18 cellular contexts compared by ENCODE assay signal in the genomic region with DNA sequence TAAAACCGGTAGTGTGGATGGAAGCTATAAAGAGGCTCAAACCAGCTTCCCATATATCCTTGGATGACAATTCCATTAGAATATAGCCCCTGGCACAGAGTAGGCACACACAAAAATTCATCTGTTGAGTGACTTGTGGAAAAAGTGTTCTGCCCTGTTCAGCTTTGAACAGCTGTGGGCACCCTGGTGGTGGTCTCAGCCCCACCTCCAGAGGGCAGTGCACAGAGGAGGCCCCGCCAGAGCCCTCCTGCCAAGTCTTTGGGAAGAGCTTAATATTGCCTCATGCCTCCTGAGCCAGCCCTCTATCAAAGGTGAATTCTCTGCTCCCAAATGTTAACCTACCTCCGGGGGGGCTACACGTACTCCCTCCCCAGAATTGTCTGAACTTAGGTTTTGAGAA. TPM values are rescaled to one million over a fixed set of nuclear protein-coding genes. Genes with fewer than 3 reads are reported as not detected.
A peak's percentile ranks its signal among the peaks of the same experiment; 100 is the strongest.
DNase-seq lines count a peak whose midpoint lies in the region; ATAC-seq, FAIRE-seq and TF ChIP-seq lines count a peak whose summit lies in the region.
"Had no signal": no experiment of that assay in that cellular context is flagged by ENCODE, and none has a peak within 500 bp of the region (broad histone marks: within the 10 kb centered on the region; RNA-seq: fewer than 3 reads in every experiment).

No MANE protein-coding gene starts in this region.

- no peak overlapping the region for H3K9ac ChIP-seq in GM12878 (ENCODE audit: control insufficient read depth, insufficient read depth, low read length)
- no peak overlapping the region for H3K9ac ChIP-seq in HepG2 (ENCODE audit: insufficient read depth, low read depth, low read length)

- no peak overlapping the region for H3K4me3 Mint-ChIP-seq in Caco-2 (ENCODE audit: unreplicated experiment)

- 78% methylated on average over 4 of the region's 4 CpGs for WGBS in GM12878 (ENCODE audit: insufficient coverage, insufficient replicate concordance, low lambda C conversion rate, missing lambda C conversion rate)
- 97% methylated on average over 4 of the region's 4 CpGs for WGBS in HepG2 (ENCODE audit: low lambda C conversion rate)

- no peak overlapping the region for H3K27ac Mint-ChIP-seq in Caco-2 (ENCODE audit: unreplicated experiment)

- in situ Hi-C loops in GM12878 (cut with MboI) (no loop called here), HepG2 (cut with HindIII; ENCODE audit: extremely low pct_ligation_motif_present, low pct_unique_long_range_greater_than_20kb) (no loop called here)

- no peaks in the 10 kb centered on the region for H3K27me3 Mint-ChIP-seq in Caco-2 (ENCODE audit: insufficient read depth, unreplicated experiment)

- intact Hi-C loops in GM12878 (cut with micrococcal nuclease; ENCODE audit: unreplicated experiment), result no loop called here
- intact Hi-C loops in HepG2 (cut with micrococcal nuclease; ENCODE audit: unreplicated experiment), result loop anchor here (2.0 kb wide), 1 partner anchor 29 kb away; no protein-coding TSS in a partner anchor
- intact Hi-C loops in Caco-2 (cut with micrococcal nuclease; ENCODE audit: unreplicated experiment), result no loop called here

- H3K4me1 ChIP-seq in cardiac muscle cell (ENCODE audit: low read depth) (peaks cover 16% of the 10 kb centered on the region), right atrium auricular region (peaks cover 0 to 98% of the 10 kb centered on the region in 2 donors), GM12878 (ENCODE audit: control insufficient read depth, insufficient read depth, low read length) (no peaks in the 10 kb centered on the region), HepG2 (ENCODE audit: insufficient read depth, low read length) (peaks cover 100% of the 10 kb centered on the region), Caco-2 (peaks cover 59% of the 10 kb centered on the region)

- peaks cover 48% of the 10 kb centered on the region for H3K36me3 Mint-ChIP-seq in Caco-2 (ENCODE audit: insufficient read depth, unreplicated experiment)

- TF ChIP-seq CTCF in cardiac muscle cell (IDR thresholded peaks at IDR 0.05; ENCODE audit: low read depth, low read length) (peak; percentile 30), right atrium auricular region (IDR thresholded peaks at IDR 0.05) (no peak), GM12878 (IDR thresholded peaks at IDR 0.05 in 2 of 3, conservative IDR thresholded peaks at IDR 0.05 in 1 of 3; ENCODE audit: control insufficient read depth in 2 of 3, extremely low read depth in 1 of 3, insufficient read depth in 1 of 3, low read depth in 3 of 3, low read length in 3 of 3) (0 out of 6 replicates have a peak, but pooled peaks of 1 of the 3 experiments have one; percentile 29), HepG2 (CRISPR knock-in tag; IDR thresholded peaks at IDR 0.05) (peak; percentile 51), Caco-2 (IDR thresholded peaks at IDR 0.05; ENCODE audit: insufficient read depth in 1 of 2, low read depth in 1 of 2, low read length in 1 of 2, severe bottlenecking in 1 of 2, unreplicated experiment in 1 of 2) (peak in 1 of 2 experiments; percentile 7)

- H2AFZ ChIP-seq in GM12878 (ENCODE audit: control insufficient read depth, low read depth, low read length), result no peak overlapping the region
- no peak overlapping the region for H2AFZ ChIP-seq in HepG2 (ENCODE audit: low read length)

- no peak overlapping the region for H3K27ac ChIP-seq in cardiac muscle cell
- H3K27ac ChIP-seq in right atrium auricular region, result peak overlapping the region in 1 of 2 donors; percentile 10
- no peak overlapping the region for H3K27ac ChIP-seq in GM12878 (ENCODE audit: control insufficient read depth, insufficient read depth)
- H3K27ac ChIP-seq in HepG2 (ENCODE audit: extremely low read length, insufficient read depth, low read length), result no peak overlapping the region

- H3K27me3 ChIP-seq in cardiac muscle cell (no peaks in the 10 kb centered on the region), right atrium auricular region (no peaks in the 10 kb centered on the region), GM12878 (replicated peaks in 1 of 2; ENCODE audit: control insufficient read depth in 2 of 2, insufficient read depth in 2 of 2, low read length in 1 of 2) (no peaks in the 10 kb centered on the region), HepG2 (ENCODE audit: control insufficient read depth in 1 of 2, insufficient read depth in 2 of 2, low read length in 2 of 2) (no peaks in the 10 kb centered on the region), Caco-2 (replicated peaks; ENCODE audit: control insufficient read depth, insufficient read depth, low read length) (no peaks in the 10 kb centered on the region)

- TF ChIP-seq POLR2A in GM12878 (IDR thresholded peaks at IDR 0.05; ENCODE audit: low read depth, low read length) (no peak), HepG2 (IDR thresholded peaks at IDR 0.05; ENCODE audit: insufficient read depth in 1 of 2, low read depth in 2 of 2, low read length in 2 of 2) (no peak)

- no peak for DNase-seq in cardiac muscle cell (ENCODE audit: low read depth in 1 of 2, low spot score in 1 of 2)
- no peak for DNase-seq in right atrium auricular region (ENCODE audit: low spot score)
- DNase-seq in GM12878 (ENCODE audit: low read depth, low spot score), result no peak
- DNase-seq in HepG2 (ENCODE audit: low spot score), result no peak
- DNase-seq in RCC 7860 (ENCODE audit: low spot score), result no peak
- DNase-seq in Caco-2, result no peak
- no peak for DNase-seq in stimulated activated CD4-positive, alpha-beta T cell treated with anti-CD3 and anti-CD28 coated beads, Interleukin-4, amount 100 ng/mL, for 1 hour
- DNase-seq: ACHN; DMS79; effector CD8-positive, alpha-beta T cell; glutamatergic neuron; left colon; NCI-H146; NCI-H748 treated with DMSO at 0.1 percent for 48 hours had no signal

- RAD21 ChIA-PET in GM12878 (lab: Charles Lee; ENCODE audit: unreplicated experiment), result interaction anchor here (1.8 kb wide), 1 partner anchor 9 kb away, joined by 5 read pairs; no protein-coding TSS in a partner anchor

- H4K20me1 ChIP-seq in GM12878 (ENCODE audit: control insufficient read depth, insufficient read depth) (no peaks in the 10 kb centered on the region), HepG2 (ENCODE audit: insufficient read depth, low read length) (peaks cover 26% of the 10 kb centered on the region)

- H3K79me2 ChIP-seq in GM12878 (ENCODE audit: control insufficient read depth, insufficient read depth, low read length), result no peaks in the 10 kb centered on the region
- H3K79me2 ChIP-seq in HepG2 (ENCODE audit: insufficient read depth, low read length), result peaks cover 95% of the 10 kb centered on the region

- H3K4me3 ChIP-seq in cardiac muscle cell, result no peak overlapping the region
- no peak overlapping the region for H3K4me3 ChIP-seq in right atrium auricular region
- no peak overlapping the region for H3K4me3 ChIP-seq in GM12878
- H3K4me3 ChIP-seq in HepG2 (replicated peaks in 1 of 3; ENCODE audit: insufficient read depth in 1 of 3, low read depth in 2 of 3, low read length in 3 of 3), result no peak overlapping the region
- no peak overlapping the region for H3K4me3 ChIP-seq in Caco-2 (ENCODE audit: low read depth, low read length)
- H3K4me3 ChIP-seq: thoracic aorta had no signal

- SMC1A ChIA-PET in GM12878 (lab: Charles Lee; ENCODE audit: uncharacterized antibody, unreplicated experiment), result interaction anchor here (0.9 to 2.9 kb wide), 7 partner anchors 10 to 99 kb away, joined by 3 to 11 read pairs (median 4); no protein-coding TSS in a partner anchor

- no peak for TF ChIP-seq EP300 in GM12878 (IDR thresholded peaks at IDR 0.05; ENCODE audit: borderline replicate concordance in 1 of 2, control insufficient read depth in 1 of 2, low read depth in 2 of 2, low read length in 2 of 2)
- TF ChIP-seq EP300 in HepG2 (IDR thresholded peaks at IDR 0.05; ENCODE audit: low read depth in 2 of 2, low read length in 2 of 2), result no peak
- no peak for TF ChIP-seq EP300 in HepG2 (CRISPR knock-in tag; IDR thresholded peaks at IDR 0.05; ENCODE audit: borderline replicate concordance)

- ATAC-seq in GM12878 (peak; percentile 18; the same call in 1 of the 3 replicates), HepG2 (no peak), HG03045 (IDR thresholded peaks at IDR 0.05; ENCODE audit: unreplicated experiment) (no peak)
- ATAC-seq: activated CD4-positive, CD25-positive, alpha-beta regulatory T cell treated with anti-CD3 and anti-CD28 coated beads, Interleukin-2, amount 50 U/mL, for 24 hours; left colon had no signal

- TF ChIP-seq RAD21 in GM12878 (IDR thresholded peaks at IDR 0.05; ENCODE audit: insufficient read depth, low read depth, low read length), result no peak
- TF ChIP-seq RAD21 in HepG2 (CRISPR knock-in tag; IDR thresholded peaks at IDR 0.05), result no peak

- no peaks in the 10 kb centered on the region for H3K9me3 Mint-ChIP-seq in Caco-2 (ENCODE audit: unreplicated experiment)
- H3K9me3 Mint-ChIP-seq: nephron progenitor cell had no signal

- BruUV-seq in GM12878 (replicated peaks; lab: Mats Ljungman, UMichigan) (no TSS peak), HepG2 (replicated peaks; lab: Mats Ljungman, UMichigan) (no TSS peak), Caco-2 (replicated peaks; lab: Mats Ljungman, UMichigan) (no TSS peak)

- no peaks in the 10 kb centered on the region for H3K36me3 ChIP-seq in cardiac muscle cell
- no peaks in the 10 kb centered on the region for H3K36me3 ChIP-seq in right atrium auricular region
- H3K36me3 ChIP-seq in GM12878 (ENCODE audit: control insufficient read depth in 2 of 2, insufficient read depth in 2 of 2, low read length in 1 of 2), result no peaks in the 10 kb centered on the region
- H3K36me3 ChIP-seq in HepG2 (replicated peaks in 1 of 2; ENCODE audit: control insufficient read depth in 1 of 2, insufficient read depth in 2 of 2, low read length in 2 of 2), result peaks cover 0 to 2% of the 10 kb centered on the region in 2 experiments; a peak in 3 of 5 replicates
- H3K36me3 ChIP-seq in Caco-2 (ENCODE audit: control insufficient read depth, insufficient read depth, low read length), result no peaks in the 10 kb centered on the region
- H3K36me3 ChIP-seq: thoracic aorta had no signal

- H3K4me2 ChIP-seq in GM12878 (ENCODE audit: control insufficient read depth, insufficient read depth) (no peak overlapping the region), HepG2 (ENCODE audit: low read depth, low read length) (no peak overlapping the region)

- POLR2A ChIA-PET in GM12878 (lab: Charles Lee) (no interaction called here), HepG2 (lab: Yijun Ruan, JAX) (interaction anchor here (1.1 to 2.3 kb wide), 3 partner anchors 12 to 98 kb away, joined by 3 to 8 read pairs (median 7); no protein-coding TSS in a partner anchor), Caco-2 (lab: Charles Lee) (no interaction called here)

- H3K9me3 ChIP-seq in cardiac muscle cell (ENCODE audit: low read depth) (no peaks in the 10 kb centered on the region), right atrium auricular region (no peaks in the 10 kb centered on the region), GM12878 (replicated peaks; ENCODE audit: control insufficient read depth, insufficient read depth, low read length) (no peaks in the 10 kb centered on the region), HepG2 (ENCODE audit: low read length) (no peaks in the 10 kb centered on the region), Caco-2 (no peaks in the 10 kb centered on the region)
- H3K9me3 ChIP-seq: thoracic aorta had no signal

- FAIRE-seq in GM12878 (lab: Jason Lieb, UNC) (no peak), HepG2 (lab: Jason Lieb, UNC) (no peak), RCC 7860 (lab: Jason Lieb, UNC) (no peak)

- peaks cover 61% of the 10 kb centered on the region for H3K4me1 Mint-ChIP-seq in Caco-2 (ENCODE audit: low read depth, unreplicated experiment)

- CTCF ChIA-PET in GM12878 (lab: Yijun Ruan, JAX) (interaction anchor here (0.7 to 2.5 kb wide), 8 partner anchors 9 to 265 kb away, joined by 3 to 18 read pairs (median 4); no protein-coding TSS in a partner anchor), HepG2 (lab: Yijun Ruan, JAX; ENCODE audit: low intra/inter-chr PET ratio, low total read pairs) (no interaction called here), Caco-2 (lab: Charles Lee) (interaction anchor here (0.9 to 1.6 kb wide), 3 partner anchors 20 to 36 kb away, joined by 3 to 6 read pairs (median 4); a partner anchor contains a TSS)

RNA-seq across cellular contexts. Expression of a gene that starts 30.4 kb away (rescaled TPM):
- total RNA-seq in cardiac muscle cell (4.8 and 7.3 TPM in 2 replicates), right atrium auricular region (100 to 1,000 TPM; 257 to 311 TPM), GM12878 (2014; rRNA removed) (1.3 and 1.5 TPM in 2 replicates), GM12878 (2014; rRNA removed; fragmentation: Illumina TruSeq; extraction: Trizol) (0.18 and 0.51 TPM in 2 replicates), GM12878 (2021) (1.5 and 2.5 TPM in 2 replicates), HepG2 (2016; rRNA removed; fragmentation: Illumina TruSeq; extraction: Trizol) (47.1 and 64.9 TPM in 2 replicates), Caco-2 (2022) (68.1 and 77.3 TPM in 2 replicates)
- polyA plus RNA-seq in cardiac muscle cell (1.4 and 1.9 TPM in 2 replicates), GM12878 (2011; rRNA removed) (7.0 and 22.0 TPM in 2 replicates), GM12878 (2014; fragmentation: Illumina TruSeq; extraction: Trizol) (0.95 and 1.3 TPM in 2 replicates), GM12878 (2014; fragmentation: Nextera tagmentation; extraction: Ambion mirVana) (under 1 TPM in 1 of 2 experiments, not detected in 1; 0.11 TPM), GM12878 (2014; rRNA removed) (0.69 and 1.3 TPM in 2 replicates), GM12878 (2016; fragmentation: Nextera tagmentation; extraction: Ambion mirVana) (under 1 TPM; 0.23 to 0.62 TPM), HepG2 (2011; rRNA removed) (182 and 202 TPM in 2 replicates)
- total RNA-seq in GM12878 (2013; cell fraction: nucleolus; rRNA removed), result 17.2 and 18.5 TPM in 2 replicates
- polyA plus RNA-seq in GM12878 (2011; ENCODE audit: low read depth), result 0.07 TPM
- polyA plus RNA-seq in GM12878 (2011; cell fraction: cytosol; rRNA removed), result 7.8 and 12.6 TPM in 2 replicates
- polyA plus RNA-seq in GM12878 (2011; cell fraction: nucleus; rRNA removed), result 25.0 and 34.5 TPM in 2 replicates
- polyA plus RNA-seq in GM12878 (2012), result 0.30 and 0.76 TPM in 2 replicates
- polyA minus RNA-seq in GM12878 (2011; rRNA and poly(A)+ RNA removed), result 13.5 and 20.9 TPM in 2 replicates
- 13.9 and 15.5 TPM in 2 replicates for polyA minus RNA-seq in GM12878 (2011; cell fraction: cytosol; rRNA and poly(A)+ RNA removed)
- polyA minus RNA-seq in GM12878 (2011; cell fraction: nucleus; rRNA and poly(A)+ RNA removed), result 15.7 and 27.0 TPM in 2 replicates
- total RNA-seq in HepG2 (2016; cell fraction: cytosol; rRNA removed; fragmentation: Illumina TruSeq; extraction: Trizol; ENCODE audit: low read depth), result 15.6 and 21.2 TPM in 2 replicates
- total RNA-seq in HepG2 (2016; cell fraction: insoluble cytoplasmic fraction; rRNA removed; fragmentation: Illumina TruSeq; extraction: Trizol), result 45.9 and 54.8 TPM in 2 replicates
- 54.5 and 63.7 TPM in 2 replicates for total RNA-seq in HepG2 (2016; cell fraction: membrane; rRNA removed; fragmentation: Illumina TruSeq; extraction: Trizol)
- total RNA-seq in HepG2 (2016; cell fraction: nucleus; rRNA removed; fragmentation: Illumina TruSeq; extraction: Trizol), result 54.3 and 61.3 TPM in 2 replicates
- polyA plus RNA-seq in HepG2 (2011; cell fraction: cytosol; rRNA removed), result 62.2 and 87.1 TPM in 2 replicates
- 133 and 141 TPM in 2 replicates for polyA plus RNA-seq in HepG2 (2011; cell fraction: nucleus; rRNA removed)
- polyA plus RNA-seq in HepG2 (2012), result 97.8 and 103 TPM in 2 replicates
- 15.2 and 19.3 TPM in 2 replicates for polyA plus RNA-seq in HepG2 (2016; cell fraction: cytosol; fragmentation: Illumina TruSeq; extraction: Trizol; ENCODE audit: low read depth)
- 72.5 and 91.0 TPM in 2 replicates for polyA plus RNA-seq in HepG2 (2016; cell fraction: insoluble cytoplasmic fraction; fragmentation: Illumina TruSeq; extraction: Trizol; ENCODE audit: low read depth)
- polyA plus RNA-seq in HepG2 (2016; cell fraction: membrane; fragmentation: Illumina TruSeq; extraction: Trizol; ENCODE audit: low read depth), result 64.7 and 77.7 TPM in 2 replicates
- polyA plus RNA-seq in HepG2 (2016; cell fraction: nucleus; fragmentation: Illumina TruSeq; extraction: Trizol; ENCODE audit: insufficient read depth, low read depth), result 74.5 and 82.8 TPM in 2 replicates
- polyA minus RNA-seq in HepG2 (2011; rRNA and poly(A)+ RNA removed; ENCODE audit: low replicate concordance), result 156 and 217 TPM in 2 replicates
- polyA minus RNA-seq in HepG2 (2011; cell fraction: cytosol; rRNA and poly(A)+ RNA removed), result 122 and 129 TPM in 2 replicates
- 185 and 262 TPM in 2 replicates for polyA minus RNA-seq in HepG2 (2011; cell fraction: nucleus; rRNA and poly(A)+ RNA removed)

Comparison
In these comparisons a context has a peak if more than half of its experiments do, and no peak if none do; other contexts are left out.
1. CTCF ChIP-seq: peak in cardiac muscle cell (single experiment) and HepG2 (single experiment); none in right atrium auricular region (0 of 2).